Comparison of ENCODE assay signal across 12 cellular contexts in genomic region chr7:33065981-33066380, GRCh38. TPM values are rescaled to one million over a fixed set of nuclear protein-coding genes. Genes with fewer than 3 reads are reported as not detected.
A peak's percentile ranks its signal among the peaks of the same experiment; 100 is the strongest.
DNase-seq lines count a peak whose midpoint lies in the region; ATAC-seq and TF ChIP-seq lines count a peak whose summit lies in the region.
"Had no signal": no experiment of that assay in that cellular context is flagged by ENCODE, and none has a peak within 500 bp of the region (broad histone marks: within the 10 kb centered on the region; RNA-seq: fewer than 3 reads in every experiment).

No MANE protein-coding gene starts in this region.

- no peak overlapping the region for H3K4me3 Mint-ChIP-seq in activated T-cell treated with anti-CD3 and anti-CD28 coated beads, Interleukin-2, amount 50 U/mL, for 72 hours
- H3K4me3 Mint-ChIP-seq in brain = peak overlapping the region in 3 of 5 experiments; percentile 34 to 63 (median 41)
- H3K4me3 Mint-ChIP-seq in neural crest cell = peak overlapping the region; percentile 80
- no peak overlapping the region for H3K4me3 Mint-ChIP-seq in stimulated activated effector memory CD8-positive, alpha-beta T cell treated with anti-CD3 and anti-CD28 coated beads, Interleukin-12 subunit alpha, Interleukin-12 subunit beta, amount 100 ng/mL, for 72 hours
- H3K4me3 Mint-ChIP-seq: HFFc6 had no signal

- no peak for DNase-seq in activated T-cell treated with anti-CD3 and anti-CD28 coated beads, Interleukin-2, amount 50 U/mL, for 72 hours
- DNase-seq in activated T-cell treated with anti-CD3 and anti-CD28 coated beads for 4 hours = no peak
- DNase-seq in neural crest cell (ENCODE audit: low read depth, low spot score) = no peak
- no peak for DNase-seq in hepatic stellate cell (ENCODE audit: low spot score)
- DNase-seq in effector CD8-positive, alpha-beta T cell (lab: John Stamatoyannopoulos, UW) = no peak
- DNase-seq in stimulated activated effector memory CD8-positive, alpha-beta T cell treated with anti-CD3 and anti-CD28 coated beads, Interleukin-12 subunit alpha, Interleukin-12 subunit beta, amount 100 ng/mL, for 72 hours (ENCODE audit: low spot score in 2 of 2) = no peak
- DNase-seq: Caco-2, GM23248, HCEC 1CT, HFFc6, IMR-90 had no signal

- H3K27ac Mint-ChIP-seq in activated T-cell treated with anti-CD3 and anti-CD28 coated beads, Interleukin-2, amount 50 U/mL, for 72 hours = peak overlapping the region; percentile 62
- no peak overlapping the region for H3K27ac Mint-ChIP-seq in brain
- H3K27ac Mint-ChIP-seq in neural crest cell (ENCODE audit: unreplicated experiment) = no peak overlapping the region
- H3K27ac Mint-ChIP-seq in stimulated activated effector memory CD8-positive, alpha-beta T cell treated with anti-CD3 and anti-CD28 coated beads, Interleukin-12 subunit alpha, Interleukin-12 subunit beta, amount 100 ng/mL, for 72 hours = no peak overlapping the region
- H3K27ac Mint-ChIP-seq: HFFc6 had no signal

- peaks cover 8% of the 10 kb centered on the region for H3K27me3 Mint-ChIP-seq in activated T-cell treated with anti-CD3 and anti-CD28 coated beads, Interleukin-2, amount 50 U/mL, for 72 hours (ENCODE audit: low read depth)
- H3K27me3 Mint-ChIP-seq in brain = peaks cover 8% of the 10 kb centered on the region
- H3K27me3 Mint-ChIP-seq in neural crest cell (ENCODE audit: low read depth) = no peaks in the 10 kb centered on the region

- TF ChIP-seq CTCF in brain (conservative IDR thresholded peaks at IDR 0.05) (no peak), neural crest cell (conservative IDR thresholded peaks at IDR 0.05) (no peak)

- peaks cover 9% of the 10 kb centered on the region for H3K4me1 Mint-ChIP-seq in activated T-cell treated with anti-CD3 and anti-CD28 coated beads, Interleukin-2, amount 50 U/mL, for 72 hours (ENCODE audit: low read depth)
- peaks cover 27% of the 10 kb centered on the region for H3K4me1 Mint-ChIP-seq in brain
- peaks cover 20% of the 10 kb centered on the region for H3K4me1 Mint-ChIP-seq in neural crest cell
- H3K4me1 Mint-ChIP-seq in stimulated activated effector memory CD8-positive, alpha-beta T cell treated with anti-CD3 and anti-CD28 coated beads, Interleukin-12 subunit alpha, Interleukin-12 subunit beta, amount 100 ng/mL, for 72 hours = peaks cover 7% of the 10 kb centered on the region

- H3K9me3 Mint-ChIP-seq in activated T-cell treated with anti-CD3 and anti-CD28 coated beads, Interleukin-2, amount 50 U/mL, for 72 hours = peaks cover 7 to 15% of the 10 kb centered on the region in 2 donors
- H3K9me3 Mint-ChIP-seq in brain (peaks cover 40 to 62% (median 49%) of the 10 kb centered on the region in 5 experiments), neural crest cell (peaks cover 19% of the 10 kb centered on the region)
- peaks cover 15% of the 10 kb centered on the region for H3K9me3 Mint-ChIP-seq in stimulated activated effector memory CD8-positive, alpha-beta T cell treated with anti-CD3 and anti-CD28 coated beads, Interleukin-12 subunit alpha, Interleukin-12 subunit beta, amount 100 ng/mL, for 72 hours

- peaks cover 4 to 18% of the 10 kb centered on the region in 2 donors for H3K36me3 Mint-ChIP-seq in activated T-cell treated with anti-CD3 and anti-CD28 coated beads, Interleukin-2, amount 50 U/mL, for 72 hours (ENCODE audit: insufficient read depth in 2 of 2)
- peaks cover 29% of the 10 kb centered on the region for H3K36me3 Mint-ChIP-seq in brain
- peaks cover 20% of the 10 kb centered on the region for H3K36me3 Mint-ChIP-seq in neural crest cell (ENCODE audit: low read depth)
- no peaks in the 10 kb centered on the region for H3K36me3 Mint-ChIP-seq in stimulated activated effector memory CD8-positive, alpha-beta T cell treated with anti-CD3 and anti-CD28 coated beads, Interleukin-12 subunit alpha, Interleukin-12 subunit beta, amount 100 ng/mL, for 72 hours

- no peak for ATAC-seq in activated T-cell treated with anti-CD3 and anti-CD28 coated beads, Interleukin-2, amount 50 U/mL, for 72 hours (replicated peaks in 1 of 2)
- no peak for ATAC-seq in stimulated activated effector memory CD8-positive, alpha-beta T cell treated with anti-CD3 and anti-CD28 coated beads, Interleukin-12 subunit alpha, Interleukin-12 subunit beta, amount 100 ng/mL, for 72 hours

RNA-seq across cellular contexts. Expression of gene NT5C3A, which starts 3.4 kb away (rescaled TPM):
- total RNA-seq in activated T-cell treated with anti-CD3 and anti-CD28 coated beads, Interleukin-2, amount 50 U/mL, for 72 hours = 10 to 100 TPM; 45.7 to 51.0 TPM
- 22.3 TPM for polyA plus RNA-seq in brain (ENCODE audit: insufficient read depth, low read depth, low replicate concordance)
- 30.8 and 35.5 TPM in 2 replicates for total RNA-seq in neural crest cell

RNA-seq across cellular contexts. Expression of gene RP9, which starts 43.2 kb away (rescaled TPM):
- total RNA-seq in activated T-cell treated with anti-CD3 and anti-CD28 coated beads, Interleukin-2, amount 50 U/mL, for 72 hours = 10 to 100 TPM; 20.8 to 32.2 TPM
- polyA plus RNA-seq in brain (ENCODE audit: insufficient read depth, low read depth, low replicate concordance) = 22.7 TPM
- total RNA-seq in neural crest cell = 27.5 and 32.7 TPM in 2 replicates

Comparison
In these comparisons a context has a peak if more than half of its experiments do, and no peak if none do; other contexts are left out.
1. H3K4me3 Mint-ChIP-seq: peak in brain (3 of 5) and neural crest cell (single experiment); none in activated T-cell treated with anti-CD3 and anti-CD28 coated beads, Interleukin-2, amount 50 U/mL, for 72 hours (0 of 2) and stimulated activated effector memory CD8-positive, alpha-beta T cell treated with anti-CD3 and anti-CD28 coated beads, Interleukin-12 subunit alpha, Interleukin-12 subunit beta, amount 100 ng/mL, for 72 hours (single experiment).